In genomic region chr12:38118632-38119031, GRCh38 we compare ENCODE assay signal across 1 cellular context.
TF ChIP-seq lines count a peak whose summit lies in the region.

No MANE protein-coding gene starts in this region.

TF ChIP-seq in HepG2, 621 proteins besides CTCF, POLR2A, EP300 and RAD21 (continued from another document):
- TF ChIP-seq NKX3-1 (CRISPR knock-in tag; IDR thresholded peaks at IDR 0.05) (no peak), ZNF12 (CRISPR knock-in tag; IDR thresholded peaks at IDR 0.05) (no peak), REST (IDR thresholded peaks at IDR 0.05; ENCODE audit: borderline replicate concordance in 1 of 2, low read depth in 1 of 2, low read length in 2 of 2) (no peak), ZNF282 (IDR thresholded peaks at IDR 0.05; ENCODE audit: partially characterized antibody) (peak; percentile 38), ARNT2 (CRISPR knock-in tag; IDR thresholded peaks at IDR 0.05; ENCODE audit: low read depth) (no peak), AGO2 (optimal IDR thresholded peaks at IDR 0.05; ENCODE audit: low read depth, low read length) (no peak), ZKSCAN1 (IDR thresholded peaks at IDR 0.05; ENCODE audit: low read length) (no peak), ZSCAN22 (CRISPR knock-in tag; IDR thresholded peaks at IDR 0.05) (no peak), ZBTB46 (CRISPR knock-in tag; IDR thresholded peaks at IDR 0.05; ENCODE audit: borderline replicate concordance) (no peak), ZNF75D (CRISPR knock-in tag; IDR thresholded peaks at IDR 0.05; ENCODE audit: borderline replicate concordance) (no peak), ZNF225 (CRISPR knock-in tag; IDR thresholded peaks at IDR 0.05) (no peak), CREB1 (IDR thresholded peaks at IDR 0.05) (peak; percentile 95), CREB1 (CRISPR knock-in tag; IDR thresholded peaks at IDR 0.05) (no peak), SRSF4 (IDR thresholded peaks at IDR 0.05; ENCODE audit: low read depth, low read length, poor library complexity, severe bottlenecking) (no peak), MIXL1 (CRISPR knock-in tag; IDR thresholded peaks at IDR 0.05) (no peak), ZKSCAN5 (CRISPR knock-in tag; IDR thresholded peaks at IDR 0.05) (no peak), PAWR (CRISPR knock-in tag; IDR thresholded peaks at IDR 0.05; ENCODE audit: borderline replicate concordance) (no peak), MBNL3 (CRISPR knock-in tag; conservative IDR thresholded peaks at IDR 0.05) (no peak), HNRNPH1 (optimal IDR thresholded peaks at IDR 0.05; ENCODE audit: low read depth, low read length) (no peak), FOXA1 (IDR thresholded peaks at IDR 0.05) (0 out of 2 replicates have a peak, but pooled peaks have one; percentile 29), FOXA1 (CRISPR knock-in tag; IDR thresholded peaks at IDR 0.05) (no peak), GTF2F1 (IDR thresholded peaks at IDR 0.05; ENCODE audit: low read length) (no peak), SRY (CRISPR knock-in tag; IDR thresholded peaks at IDR 0.05) (no peak), ZNF3 (CRISPR knock-in tag; IDR thresholded peaks at IDR 0.05) (no peak), ZNF136 (CRISPR knock-in tag; IDR thresholded peaks at IDR 0.05; ENCODE audit: low read depth) (no peak), ATF3 (CRISPR knock-in tag; IDR thresholded peaks at IDR 0.05) (no peak), ZNF878 (CRISPR knock-in tag; IDR thresholded peaks at IDR 0.05) (no peak), ZBED4 (CRISPR knock-in tag; IDR thresholded peaks at IDR 0.05; ENCODE audit: borderline replicate concordance) (no peak), PHB2 (IDR thresholded peaks at IDR 0.05; ENCODE audit: partially characterized antibody) (peak; percentile 26), IRX3 (CRISPR knock-in tag; IDR thresholded peaks at IDR 0.05; ENCODE audit: borderline replicate concordance, low read depth) (no peak), DPF2 (CRISPR knock-in tag; IDR thresholded peaks at IDR 0.05; ENCODE audit: borderline replicate concordance, low read depth) (no peak), ZNF317 (CRISPR knock-in tag; IDR thresholded peaks at IDR 0.05) (no peak), RFX3 (CRISPR knock-in tag; IDR thresholded peaks at IDR 0.05) (no peak)
- TF ChIP-seq, protein P1, sequence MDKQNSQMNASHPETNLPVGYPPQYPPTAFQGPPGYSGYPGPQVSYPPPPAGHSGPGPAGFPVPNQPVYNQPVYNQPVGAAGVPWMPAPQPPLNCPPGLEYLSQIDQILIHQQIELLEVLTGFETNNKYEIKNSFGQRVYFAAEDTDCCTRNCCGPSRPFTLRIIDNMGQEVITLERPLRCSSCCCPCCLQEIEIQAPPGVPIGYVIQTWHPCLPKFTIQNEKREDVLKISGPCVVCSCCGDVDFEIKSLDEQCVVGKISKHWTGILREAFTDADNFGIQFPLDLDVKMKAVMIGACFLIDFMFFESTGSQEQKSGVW (CRISPR knock-in tag; IDR thresholded peaks at IDR 0.05; ENCODE audit: borderline replicate concordance) = no peak
- TF ChIP-seq, protein P2, sequence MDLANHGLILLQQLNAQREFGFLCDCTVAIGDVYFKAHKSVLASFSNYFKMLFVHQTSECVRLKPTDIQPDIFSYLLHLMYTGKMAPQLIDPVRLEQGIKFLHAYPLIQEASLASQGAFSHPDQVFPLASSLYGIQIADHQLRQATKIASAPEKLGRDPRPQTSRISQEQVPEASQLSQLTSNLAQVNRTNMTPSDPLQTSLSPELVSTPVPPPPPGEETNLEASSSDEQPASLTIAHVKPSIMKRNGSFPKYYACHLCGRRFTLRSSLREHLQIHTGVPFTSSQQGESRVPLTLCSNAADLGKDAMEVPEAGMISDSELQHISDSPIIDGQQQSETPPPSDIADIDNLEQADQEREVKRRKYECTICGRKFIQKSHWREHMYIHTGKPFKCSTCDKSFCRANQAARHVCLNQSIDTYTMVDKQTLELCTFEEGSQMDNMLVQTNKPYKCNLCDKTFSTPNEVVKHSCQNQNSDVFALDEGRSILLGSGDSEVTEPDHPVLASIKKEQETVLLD (CRISPR knock-in tag; IDR thresholded peaks at IDR 0.05; ENCODE audit: low read depth) = no peak
